In genomic region chr6:38996676-38997075, GRCh38 we compare ENCODE assay signal across 17 cellular contexts. TPM values are rescaled to one million over a fixed set of nuclear protein-coding genes. Genes with fewer than 3 reads are reported as not detected.
"Had no signal": no experiment of that assay in that cellular context is flagged by ENCODE, and none has a peak within 500 bp of the region (broad histone marks: within the 10 kb centered on the region; RNA-seq: fewer than 3 reads in every experiment).

No MANE protein-coding gene starts in this region.

- H3K9me3 ChIP-seq: SJSA1 had no signal

- H3K4me1 ChIP-seq: SJSA1 had no signal

- DNase-seq: MM.1S, NCI-H2081 treated with DMSO at 0.1 percent for 48 hours, NCI-H2171, NCI-H226, NCI-H510A treated with DMSO at 0.1 percent for 48 hours, SIG-M5 had no signal

- H3K4me3 ChIP-seq: K562, SJSA1, SK-N-MC had no signal

- H3K36me3 ChIP-seq: SJSA1 had no signal

- ATAC-seq: Panc1, PC-3 had no signal

- H3K27me3 ChIP-seq: SJSA1 had no signal

- H3K27ac ChIP-seq: HL-60, KMS-11, RWPE1, SJSA1, SK-N-MC had no signal

RNA-seq across cellular contexts. Expression of gene GLP1R, which starts 51.9 kb away (rescaled TPM):
- total RNA-seq: K562, M059J, OCI-LY7, PC-3, SJSA1 had no signal
- polyA plus RNA-seq: IgD-negative memory B cell, K562 had no signal
